8 cellular contexts compared by ENCODE assay signal in the genomic region with DNA sequence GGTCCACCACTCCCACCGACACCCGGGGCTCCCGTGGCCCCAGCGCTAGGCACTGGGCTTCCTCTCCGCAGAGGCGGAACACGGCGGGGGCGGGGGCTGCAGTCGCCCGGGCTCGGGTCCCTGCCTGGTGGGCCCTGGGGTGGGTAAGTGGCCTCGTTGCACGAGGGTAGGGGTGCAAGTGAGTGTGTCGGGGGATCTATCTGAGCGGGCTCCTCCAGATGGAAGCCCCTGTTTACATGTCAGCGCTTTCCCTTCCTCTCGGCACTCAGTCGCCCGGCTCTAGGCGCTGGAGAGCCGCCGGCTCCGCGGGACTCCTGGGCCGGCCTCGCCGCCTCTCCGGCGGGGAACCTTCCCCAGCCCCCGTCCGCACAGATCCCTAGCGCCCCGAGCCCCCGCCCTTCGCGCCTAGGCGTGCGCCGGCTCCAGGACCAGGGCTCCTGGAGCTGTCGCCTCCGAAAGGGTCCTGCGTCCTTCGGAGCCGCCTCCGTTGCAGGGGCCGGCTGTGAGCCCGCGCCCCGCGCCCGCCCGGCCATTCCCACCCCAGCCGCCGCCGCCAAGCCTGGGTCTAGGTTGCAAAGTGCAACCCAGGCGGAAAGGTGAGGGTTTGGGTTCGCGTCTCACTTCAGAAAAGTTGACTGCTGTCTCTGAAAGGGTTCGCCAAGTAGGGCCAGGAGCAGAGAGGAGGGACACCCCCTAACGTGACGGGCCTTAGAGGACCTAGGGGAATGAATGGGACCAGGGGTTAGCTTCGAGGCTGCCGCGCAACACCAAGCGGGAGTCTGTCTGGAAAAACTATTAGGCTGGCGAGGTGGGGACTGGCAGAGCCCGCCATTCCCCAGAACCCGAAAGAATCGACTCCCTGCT. TPM values are rescaled to one million over a fixed set of nuclear protein-coding genes. Genes with fewer than 3 reads are reported as not detected.
A peak's percentile ranks its signal among the peaks of the same experiment; 100 is the strongest.
DNase-seq lines count a peak whose midpoint lies in the region; ATAC-seq, FAIRE-seq and TF ChIP-seq lines count a peak whose summit lies in the region.

No MANE protein-coding gene starts in this region.

- H3K4me1 ChIP-seq in OCI-LY7 (ENCODE audit: insufficient read depth, low read length, poor library complexity, severe bottlenecking): peaks cover 47% of the 10 kb centered on the region

- H3K4me3 ChIP-seq in BJ (ENCODE audit: low read depth, low read length) (peak overlapping the region; percentile 66), OCI-LY7 (ENCODE audit: low read depth, low read length, poor library complexity, severe bottlenecking) (peak overlapping the region; percentile 79), cardiac fibroblast (replicated peaks in 1 of 2; ENCODE audit: low read depth in 2 of 2, low read length in 2 of 2) (peak overlapping the region; percentile 84 to 85)

- no peak for TF ChIP-seq CTCF in BJ (IDR thresholded peaks at IDR 0.05; ENCODE audit: insufficient read depth, low read depth, low read length)
- no peak for TF ChIP-seq CTCF in OCI-LY7 (conservative IDR thresholded peaks at IDR 0.05; ENCODE audit: low read length)
- no peak for TF ChIP-seq CTCF in cardiac fibroblast (IDR thresholded peaks at IDR 0.05; ENCODE audit: low read depth, low read length)
- no peak for TF ChIP-seq CTCF in type B pancreatic cell (conservative IDR thresholded peaks at IDR 0.05)

- no peaks in the 10 kb centered on the region for H3K9me2 ChIP-seq in OCI-LY7 (ENCODE audit: insufficient read depth, low read length)

- no peaks in the 10 kb centered on the region for H3K9me3 ChIP-seq in OCI-LY7 (ENCODE audit: low read length)

- CTCF ChIA-PET in BJ (lab: Yijun Ruan, JAX): no interaction called here
- CTCF ChIA-PET in OCI-LY7 (lab: Charles Lee; ENCODE audit: unreplicated experiment): interaction anchor here (1.1 to 1.5 kb wide), 3 partner anchors 26 to 39 kb away, joined by 3 to 8 read pairs (median 7); no protein-coding TSS in a partner anchor

- H2AFZ ChIP-seq in OCI-LY7 (ENCODE audit: low read length): no peak overlapping the region

- H3K4me2 ChIP-seq in OCI-LY7 (ENCODE audit: low read length): peak overlapping the region; percentile 96

- intact Hi-C loops in OCI-LY7 (cut with micrococcal nuclease; ENCODE audit: unreplicated experiment): loop anchor here (1.0 to 5.0 kb wide), 5 partner anchors 25 to 137 kb away; no protein-coding TSS in a partner anchor

- peaks cover 55% of the 10 kb centered on the region for H3K79me2 ChIP-seq in OCI-LY7 (ENCODE audit: insufficient read depth, low read depth, low read length)

- H3K27me3 Mint-ChIP-seq in memory B cell: peaks cover 2% of the 10 kb centered on the region
- H3K27me3 Mint-ChIP-seq in type B pancreatic cell: peaks cover 80% of the 10 kb centered on the region

- DNase-seq in BJ (ENCODE audit: low read depth) (no peak), OCI-LY7 (ENCODE audit: low spot score) (peak; percentile 55), cardiac fibroblast (ENCODE audit: low read depth in 2 of 2) (peak; percentile 28 to 51), memory B cell (ENCODE audit: low spot score in 2 of 2) (no peak), type B pancreatic cell (ENCODE audit: extremely low spot score, unreplicated experiment) (no peak), AML-193 (lab: John Stamatoyannopoulos, UW) (no peak), HTR-8/SVneo (ENCODE audit: insufficient read length, low spot score) (no peak)

- no peak for FAIRE-seq in HTR-8/SVneo (lab: Jason Lieb, UNC)

- no TSS peak for BruUV-seq in OCI-LY7 (replicated peaks; lab: Mats Ljungman, UMichigan)

- H3K27ac ChIP-seq in OCI-LY7 (ENCODE audit: low read depth, low read length, poor library complexity, severe bottlenecking): peak overlapping the region; percentile 66

- POLR2A ChIA-PET in BJ (lab: Charles Lee) (no interaction called here), OCI-LY7 (lab: Charles Lee) (interaction anchor here (0.9 to 2.1 kb wide), 11 partner anchors 10 to 141 kb away, joined by 3 to 15 read pairs (median 5); no protein-coding TSS in a partner anchor)

- ATAC-seq in GM21381 (IDR thresholded peaks at IDR 0.05; ENCODE audit: unreplicated experiment) (peak; percentile 21), memory B cell (ENCODE audit: low read depth) (peak; percentile 7)

- peaks cover 45% of the 10 kb centered on the region for H3K4me1 Mint-ChIP-seq in memory B cell
- peaks cover 34% of the 10 kb centered on the region for H3K4me1 Mint-ChIP-seq in type B pancreatic cell (ENCODE audit: unreplicated experiment)

- peak overlapping the region; percentile 97 for H3K4me3 Mint-ChIP-seq in memory B cell
- peak overlapping the region; percentile 88 for H3K4me3 Mint-ChIP-seq in type B pancreatic cell

- H3K36me3 Mint-ChIP-seq in memory B cell (peaks cover 20% of the 10 kb centered on the region), type B pancreatic cell (peaks cover 3% of the 10 kb centered on the region)

- H3K27ac Mint-ChIP-seq in memory B cell (peak overlapping the region; percentile 92), type B pancreatic cell (no peak overlapping the region)

- H4K20me1 ChIP-seq in OCI-LY7 (ENCODE audit: insufficient read depth, low read length): peaks cover 24% of the 10 kb centered on the region

- H3K27me3 ChIP-seq in BJ (ENCODE audit: control insufficient read depth, insufficient read depth, low read length): no peaks in the 10 kb centered on the region; the same call in none of the 2 replicates

- H3K9me3 Mint-ChIP-seq in memory B cell: no peaks in the 10 kb centered on the region
- H3K9me3 Mint-ChIP-seq in type B pancreatic cell: no peaks in the 10 kb centered on the region

- H3K36me3 ChIP-seq in BJ (ENCODE audit: control insufficient read depth, insufficient read depth, low read length) (no peaks in the 10 kb centered on the region), OCI-LY7 (ENCODE audit: insufficient read depth, low read length) (peaks cover 30% of the 10 kb centered on the region)

RNA-seq across cellular contexts. Expression of a gene that starts 1.0 kb away (rescaled TPM):
- 20.3 and 28.9 TPM in 2 replicates for polyA plus RNA-seq in BJ (2011; rRNA removed)
- polyA minus RNA-seq in BJ (2011; rRNA and poly(A)+ RNA removed): 48.8 and 91.2 TPM in 2 replicates
- total RNA-seq in OCI-LY7 (2014; rRNA removed; shearing (Covaris generic)): 79.4 and 88.8 TPM in 2 replicates
- 78.2 and 81.2 TPM in 2 replicates for total RNA-seq in OCI-LY7 (2022)
- 2.4 and 20.2 TPM in 2 replicates for total RNA-seq in type B pancreatic cell (ENCODE audit: low replicate concordance)

Comparison
In these comparisons a context has a peak if more than half of its experiments do, and no peak if none do; other contexts are left out.
1. DNase-seq: peak in OCI-LY7 (single experiment) and cardiac fibroblast (2 of 2); none in BJ (single experiment), memory B cell (0 of 2), type B pancreatic cell (single experiment), AML-193 (0 of 2) and HTR-8/SVneo (single experiment).
2. Peak in every context shown above with its lines, with median percentiles within 50 percentile points of each other: H3K4me3 ChIP-seq.